Comparison of ENCODE assay signal across 18 cellular contexts in genomic region chr10:132164801-132165278, GRCh38. TPM values are rescaled to one million over a fixed set of nuclear protein-coding genes. Genes with fewer than 3 reads are reported as not detected.
DNase-seq lines count a peak whose midpoint lies in the region; ATAC-seq and TF ChIP-seq lines count a peak whose summit lies in the region.
"Had no signal": no experiment of that assay in that cellular context is flagged by ENCODE, and none has a peak within 500 bp of the region (broad histone marks: within the 10 kb centered on the region; RNA-seq: fewer than 3 reads in every experiment).

No MANE protein-coding gene starts in this region.

- peaks cover 8% of the 10 kb centered on the region for H3K4me1 ChIP-seq in Panc1 (ENCODE audit: control insufficient read depth, insufficient read depth, low read length)
- H3K4me1 ChIP-seq in esophagus squamous epithelium, result peaks cover 0 to 9% (median 0%) of the 10 kb centered on the region in 3 donors

- ATAC-seq in Panc1, result peak; percentile 63
- ATAC-seq in left lobe of liver, result peak; percentile 67
- ATAC-seq in HG02938 (IDR thresholded peaks at IDR 0.05; ENCODE audit: unreplicated experiment), result no peak
- ATAC-seq: natural killer cell, Right ventricle myocardium inferior had no signal

- H3K9me3 ChIP-seq in Panc1 (ENCODE audit: control insufficient read depth, insufficient read depth, low read depth, low read length), result no peaks in the 10 kb centered on the region
- no peaks in the 10 kb centered on the region for H3K9me3 ChIP-seq in esophagus squamous epithelium

- POLR2A ChIA-PET in Panc1 (lab: Charles Lee), result no interaction called here

- 21 to 51% methylated on average over 6 to 8 of the region's 18 CpGs for WGBS in esophagus squamous epithelium, 2 donors

- CTCF ChIA-PET in Panc1 (lab: Charles Lee), result interaction anchor here (0.7 kb wide), 1 partner anchor 142 kb away, joined by 3 read pairs; no protein-coding TSS in a partner anchor

- H3K27ac ChIP-seq in Panc1 (ENCODE audit: low read length) (no peak overlapping the region), temporal lobe (ENCODE audit: low read depth, low read length) (peak overlapping the region; percentile 4), esophagus squamous epithelium (no peak overlapping the region)
- H3K27ac ChIP-seq: HL-60 had no signal

- no peaks in the 10 kb centered on the region for H3K36me3 ChIP-seq in Panc1 (ENCODE audit: control insufficient read depth, insufficient read depth, low read length)
- H3K36me3 ChIP-seq in esophagus squamous epithelium, result no peaks in the 10 kb centered on the region

- H3K4me3 ChIP-seq in Panc1 (ENCODE audit: low read depth in 2 of 2, low read length in 2 of 2), result no peak overlapping the region
- no peak overlapping the region for H3K4me3 ChIP-seq in esophagus squamous epithelium

- intact Hi-C loops in Panc1 (cut with micrococcal nuclease; ENCODE audit: unreplicated experiment) (no loop called here), esophagus squamous epithelium (cut with DNase I) (no loop called here)

- no TSS peak for BruUV-seq in Panc1 (replicated peaks; lab: Mats Ljungman, UMichigan)

- in situ Hi-C loops in Panc1 (cut with HindIII; ENCODE audit: low pct_unique_long_range_greater_than_20kb, low sequenced_read_pairs), result no loop called here

- no peak for TF ChIP-seq CTCF in Panc1 (IDR thresholded peaks at IDR 0.05)
- TF ChIP-seq CTCF in esophagus squamous epithelium (IDR thresholded peaks at IDR 0.05), result no peak

- DNase-seq in SIG-M5 treated with dmso at 0.1 percent for 504 hours (lab: John Stamatoyannopoulos, UW; ENCODE audit: unreplicated experiment), result peak; percentile 2
- no peak for DNase-seq in SIG-M5 (lab: John Stamatoyannopoulos, UW)
- DNase-seq in Panc1 (ENCODE audit: low read depth, low spot score), result no peak
- DNase-seq in left lobe of liver (ENCODE audit: low spot score), result no peak
- DNase-seq in cortex of kidney (lab: John Stamatoyannopoulos, UW), result no peak
- no peak for DNase-seq in esophagus squamous epithelium (lab: John Stamatoyannopoulos, UW)
- DNase-seq: activated CD8-positive, alpha-beta memory T cell treated with anti-CD3 and anti-CD28 coated beads for 24 hours; activated T-cell treated with anti-CD3 and anti-CD28 coated beads, Interleukin-2, amount 50 U/mL, for 48 hours; hippocampal formation; KBM-7; mesenchymal stem cell; natural killer cell; NCI-H1930; stimulated activated CD4-positive, alpha-beta T cell treated with anti-CD3 and anti-CD28 coated beads, Interleukin-4, amount 100 ng/mL, for 1 hour had no signal

- no peak for TF ChIP-seq POLR2A in esophagus squamous epithelium (IDR thresholded peaks at IDR 0.05)

- no peaks in the 10 kb centered on the region for H3K27me3 ChIP-seq in Panc1 (ENCODE audit: control insufficient read depth, insufficient read depth, low read length)
- peaks cover 0 to 48% (median 0%) of the 10 kb centered on the region in 4 donors for H3K27me3 ChIP-seq in esophagus squamous epithelium

RNA-seq across cellular contexts. Expression of gene DPYSL4, which starts 21.9 kb away (rescaled TPM):
- total RNA-seq in Panc1 (2021; ENCODE audit: unreplicated experiment), result 9.9 TPM
- 18.0 TPM for polyA plus RNA-seq in Panc1 (2012; ENCODE audit: insufficient read length)
- 0.08 TPM for total RNA-seq in left lobe of liver
- total RNA-seq in temporal lobe, result 39.3 TPM
- total RNA-seq in esophagus squamous epithelium, result 1 to 10 TPM in 1 of 4 donors, under 1 TPM in 1, not detected in 2; 0.95 to 1.6 TPM
